1 cellular context compared by ENCODE assay signal in the genomic region with DNA sequence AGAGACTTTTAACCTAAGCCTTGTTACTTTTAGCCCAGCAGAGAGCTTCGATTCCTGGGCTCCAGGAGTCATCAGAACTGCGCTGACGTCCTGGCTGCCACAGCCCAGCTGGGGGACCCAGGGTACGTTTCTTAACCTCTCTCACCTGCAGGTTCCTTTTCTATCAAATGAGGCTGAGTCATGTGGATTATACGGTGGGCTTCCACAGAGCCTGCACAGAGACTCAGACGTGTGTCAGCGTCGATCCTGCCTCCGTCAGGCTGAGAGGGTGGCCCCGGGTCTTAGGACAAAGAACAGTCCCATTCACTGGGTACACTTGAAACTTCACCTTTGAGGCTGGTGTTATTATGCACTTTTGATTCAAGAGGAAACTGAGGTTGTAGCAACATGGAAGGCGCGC.
TF ChIP-seq lines count a peak whose summit lies in the region.

No MANE protein-coding gene starts in this region.

TF ChIP-seq in GM23338, 12 proteins besides CTCF, POLR2A, EP300 and RAD21:
- TF ChIP-seq ZNF462 (CRISPR knock-in tag; IDR thresholded peaks at IDR 0.05) (no peak), ZNF114 (CRISPR knock-in tag; IDR thresholded peaks at IDR 0.05) (no peak), STAT1 (IDR thresholded peaks at IDR 0.05; ENCODE audit: unreplicated experiment) (no peak), EZH2phosphoT487 (IDR thresholded peaks at IDR 0.05; ENCODE audit: unreplicated experiment) (no peak), NANOG (IDR thresholded peaks at IDR 0.05; ENCODE audit: borderline replicate concordance) (no peak), JUNB (IDR thresholded peaks at IDR 0.05; ENCODE audit: unreplicated experiment) (no peak), ZNF331 (CRISPR knock-in tag; IDR thresholded peaks at IDR 0.05; ENCODE audit: low read depth) (no peak), ETS1 (IDR thresholded peaks at IDR 0.05) (no peak), POLR2AphosphoS5 (IDR thresholded peaks at IDR 0.05; ENCODE audit: low read depth) (no peak), CREB1 (CRISPR knock-in tag; IDR thresholded peaks at IDR 0.05; ENCODE audit: low read depth) (no peak)
TF ChIP-seq in GM23338: peak in this region for 0.
